Comparison of ENCODE assay signal across 26 cellular contexts in the genomic region with DNA sequence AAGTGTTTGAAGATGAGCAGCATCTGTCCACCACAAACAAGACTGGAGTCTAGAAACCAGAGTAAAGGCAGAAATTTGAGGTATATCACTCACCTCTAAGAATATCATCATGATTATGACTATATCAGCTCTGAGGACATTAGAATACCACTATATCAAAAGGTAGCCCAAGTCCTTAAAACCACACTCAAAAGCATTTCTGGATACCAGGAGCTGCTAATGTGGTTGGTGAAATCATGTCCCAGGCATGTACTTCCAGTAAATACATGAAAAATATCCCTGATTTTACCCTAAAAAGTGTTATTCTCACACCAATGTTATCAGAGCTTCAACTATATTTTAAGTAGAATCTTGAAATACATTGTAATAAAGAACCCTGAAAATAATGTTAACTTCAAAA.
"Had no signal": no experiment of that assay in that cellular context is flagged by ENCODE, and none has a peak within 500 bp of the region (broad histone marks: within the 10 kb centered on the region; RNA-seq: fewer than 3 reads in every experiment).

No MANE protein-coding gene starts in this region.

- H3K9me3 ChIP-seq: esophagus muscularis mucosa, gastrocnemius medialis, neutrophil, pancreas, prostate gland, sigmoid colon, stomach, thyroid gland, upper lobe of right lung had no signal

- H3K4me2 ChIP-seq: hepatocyte had no signal

- H3K79me2 ChIP-seq: hepatocyte had no signal

- H3K4me3 ChIP-seq: cardiac muscle cell, esophagus muscularis mucosa, gastrocnemius medialis, hepatocyte, pancreas, prostate gland, sigmoid colon, stomach, thyroid gland, upper lobe of right lung had no signal

- H3K27ac ChIP-seq: cardiac muscle cell, esophagus muscularis mucosa, gastrocnemius medialis, hepatocyte, neutrophil, pancreas, prostate gland, sigmoid colon, stomach, thyroid gland, upper lobe of right lung had no signal

- H3K4me1 ChIP-seq: esophagus muscularis mucosa, pancreas, prostate gland, thyroid gland, upper lobe of right lung had no signal

- ATAC-seq: gastrocnemius medialis; left colon; pancreas; stimulated activated naive B cell treated with anti-CD40 and anti-IgM and Interleukin-4, amounts not matched to agents 10 μg/mL and 1 μg/mL and 100 μg/mL, for 72 hours; upper lobe of right lung had no signal

- H2AFZ ChIP-seq: hepatocyte had no signal

- H3K36me3 ChIP-seq: cardiac muscle cell, esophagus muscularis mucosa, gastrocnemius medialis, neutrophil, pancreas, prostate gland, sigmoid colon, stomach, thyroid gland, upper lobe of right lung had no signal

- H3K27me3 ChIP-seq: cardiac muscle cell, esophagus muscularis mucosa, gastrocnemius medialis, hepatocyte, neutrophil, pancreas, sigmoid colon, stomach, thyroid gland, upper lobe of right lung had no signal

- DNase-seq: activated CD4-positive, alpha-beta T cell treated with anti-CD3 and anti-CD28 coated beads for 4 hours; activated CD4-positive, alpha-beta T cell treated with anti-CD3 and anti-CD28 coated beads, Interleukin-2, amount 50 U/mL, for 4 hours; activated CD4-positive, CD25-positive, alpha-beta regulatory T cell; activated CD8-positive, alpha-beta memory T cell treated with anti-CD3 and anti-CD28 coated beads for 24 hours; activated effector memory CD4-positive, alpha-beta T cell treated with anti-CD3 and anti-CD28 coated beads, Interleukin-2, amount 50 U/mL, for 16 hours; activated naive CD4-positive, alpha-beta T cell treated with anti-CD3 and anti-CD28 coated beads, Interleukin-2, amount 10 ng/mL, durations not matched to agents 7 days and 5 days; activated naive CD8-positive, alpha-beta T cell treated with anti-CD3 and anti-CD28 coated beads, Interleukin-2, amount 10 ng/mL, durations not matched to agents 7 days and 5 days; amygdala; gastrocnemius medialis; left colon; mammary epithelial cell; naive B cell; nephron progenitor cell; pancreas; sigmoid colon; stimulated activated CD4-positive, alpha-beta T cell treated with anti-CD3 and anti-CD28 coated beads, Interleukin-15, amount 100 ng/mL, for 24 hours; stimulated activated CD4-positive, alpha-beta T cell treated with anti-CD3 and anti-CD28 coated beads, Interleukin-2, amount 100 ng/mL, for 24 hours; stimulated activated naive B cell treated with anti-CD40 and anti-IgM and Interleukin-4, amounts not matched to agents 10 μg/mL and 1 μg/mL and 100 μg/mL, for 72 hours; stomach; thyroid gland; upper lobe of right lung had no signal
